21 cellular contexts compared by ENCODE assay signal in genomic region chr22:38108561-38109319, GRCh38. TPM values are rescaled to one million over a fixed set of nuclear protein-coding genes. Genes with fewer than 3 reads are reported as not detected.
DNase-seq lines count a peak whose midpoint lies in the region; ATAC-seq, FAIRE-seq and TF ChIP-seq lines count a peak whose summit lies in the region.
"Had no signal": no experiment of that assay in that cellular context is flagged by ENCODE, and none has a peak within 500 bp of the region (broad histone marks: within the 10 kb centered on the region; RNA-seq: fewer than 3 reads in every experiment).

No MANE protein-coding gene starts in this region.

- no peaks in the 10 kb centered on the region; the same call in 1 of the 2 replicates for H4K20me1 ChIP-seq in HepG2 (ENCODE audit: insufficient read depth, low read length)

- H3K9me3 ChIP-seq in HepG2 (ENCODE audit: low read length) (no peaks in the 10 kb centered on the region), thyroid gland (no peaks in the 10 kb centered on the region)
- H3K9me3 ChIP-seq: BE2C had no signal

- no peak for FAIRE-seq in HepG2 (lab: Jason Lieb, UNC)
- FAIRE-seq: endothelial cell of umbilical vein, HTR-8/SVneo had no signal

- peaks cover 72% of the 10 kb centered on the region for H3K4me1 ChIP-seq in HepG2 (ENCODE audit: insufficient read depth, low read length)
- H3K4me1 ChIP-seq in thyroid gland = no peaks in the 10 kb centered on the region
- H3K4me1 ChIP-seq: BE2C had no signal

- H3K27ac Mint-ChIP-seq in T-cell = no peak overlapping the region
- no peak overlapping the region for H3K27ac Mint-ChIP-seq in chondrocyte (ENCODE audit: unreplicated experiment)

- no peak for DNase-seq in activated CD4-positive, CD25-positive, alpha-beta regulatory T cell (lab: John Stamatoyannopoulos, UW)
- DNase-seq in T-cell = peak in 5 of 34 experiments; percentile 12 to 22 (median 14)
- DNase-seq in HepG2 (ENCODE audit: low spot score) = no peak
- peak; percentile 45 for DNase-seq in retina
- no peak for DNase-seq in chondrocyte (ENCODE audit: low spot score)
- no peak for DNase-seq in thyroid gland
- DNase-seq: activated naive CD4-positive, alpha-beta T cell; BE2C; hippocampal formation; kidney glomerular epithelial cell; midbrain; NCI-H524 treated with DMSO at 0.1 percent for 48 hours; SHP77 treated with DMSO at 0.1 percent for 48 hours; stimulated activated CD4-positive, alpha-beta T cell treated with anti-CD3 and anti-CD28 coated beads, Interleukin-2, amount 100 ng/mL, for 48 hours had no signal

- H3K36me3 Mint-ChIP-seq in T-cell (peaks cover 5% of the 10 kb centered on the region), chondrocyte (ENCODE audit: low read depth) (peaks cover 2% of the 10 kb centered on the region)

- H2AFZ ChIP-seq in HepG2 (ENCODE audit: low read length) = no peak overlapping the region

- TF ChIP-seq EP300 in HepG2 (IDR thresholded peaks at IDR 0.05; ENCODE audit: low read depth in 2 of 2, low read length in 2 of 2) (no peak), HepG2 (CRISPR knock-in tag; IDR thresholded peaks at IDR 0.05; ENCODE audit: borderline replicate concordance) (no peak)

- TF ChIP-seq CTCF in HepG2 (CRISPR knock-in tag; IDR thresholded peaks at IDR 0.05) (no peak), chondrocyte (IDR thresholded peaks at IDR 0.05) (no peak), thyroid gland (IDR thresholded peaks at IDR 0.05) (no peak)

- no peak overlapping the region; the same call in 1 of the 2 replicates for H3K9ac ChIP-seq in HepG2 (ENCODE audit: insufficient read depth, low read depth, low read length)

- H3K79me2 ChIP-seq in HepG2 (ENCODE audit: insufficient read depth, low read length) = peaks cover 3% of the 10 kb centered on the region

- H3K36me3 ChIP-seq in HepG2 (replicated peaks in 1 of 2; ENCODE audit: control insufficient read depth in 1 of 2, insufficient read depth in 2 of 2, low read length in 2 of 2) (peaks cover 0 to 15% of the 10 kb centered on the region in 2 experiments; a peak in 1 of 5 replicates), thyroid gland (no peaks in the 10 kb centered on the region)
- H3K36me3 ChIP-seq: BE2C had no signal

- peak; percentile 18 to 35 for ATAC-seq in activated CD4-positive, CD25-positive, alpha-beta regulatory T cell treated with anti-CD3 and anti-CD28 coated beads, Interleukin-2, amount 50 U/mL, for 24 hours
- ATAC-seq in T-cell (replicated peaks in 1 of 4) (peak; percentile 22 to 67 (median 29)), HepG2 (peak; percentile 22), GM18907 (IDR thresholded peaks at IDR 0.05; ENCODE audit: unreplicated experiment) (no peak)

- POLR2A ChIA-PET in T-cell (lab: Charles Lee) = no interaction called here
- POLR2A ChIA-PET in HepG2 (lab: Yijun Ruan, JAX) = interaction anchor here (0.5 to 6.1 kb wide), 2 partner anchors 71 to 87 kb away, joined by 6 to 60 read pairs; partner anchors contain the start of gene PLA2G6

- CTCF ChIA-PET in T-cell (lab: Charles Lee) = no interaction called here
- CTCF ChIA-PET in HepG2 (lab: Yijun Ruan, JAX; ENCODE audit: low intra/inter-chr PET ratio, low total read pairs) = no interaction called here

- whole genome bisulfite sequencing in HepG2 (ENCODE audit: low lambda C conversion rate) = 52% methylated on average over 13 of the region's 15 CpGs
- WGBS in thyroid gland, 2 donors = 93% methylated on average over 15 of the region's 15 CpGs

- peak overlapping the region; percentile 43 for H3K4me2 ChIP-seq in HepG2 (ENCODE audit: low read depth, low read length)

- intact Hi-C loops in HepG2 (cut with micrococcal nuclease; ENCODE audit: unreplicated experiment) (no loop called here), thyroid gland (cut with DNase I) (no loop called here)

- no peaks in the 10 kb centered on the region for H3K9me3 Mint-ChIP-seq in T-cell
- H3K9me3 Mint-ChIP-seq in chondrocyte (ENCODE audit: low read depth) = no peaks in the 10 kb centered on the region

- TF ChIP-seq RAD21 in HepG2 (CRISPR knock-in tag; IDR thresholded peaks at IDR 0.05) = no peak

- peak overlapping the region in 1 of 3 donors; percentile 19 for H3K4me3 Mint-ChIP-seq in T-cell
- H3K4me3 Mint-ChIP-seq in chondrocyte (ENCODE audit: unreplicated experiment) = no peak overlapping the region
- H3K4me3 Mint-ChIP-seq: T-helper 2 cell treated with Interferon-gamma antibody and Interleukin-4, amounts not matched to agents 5 μg/mL and 100 μg/mL, for 36 hours had no signal

- in situ Hi-C loops in HepG2 (cut with HindIII; ENCODE audit: extremely low pct_ligation_motif_present, low pct_unique_long_range_greater_than_20kb) = no loop called here

- H3K4me3 ChIP-seq in HepG2 (replicated peaks in 1 of 3; ENCODE audit: insufficient read depth in 1 of 3, low read depth in 2 of 3, low read length in 3 of 3) = peak overlapping the region in 1 of 3 experiments; percentile 47; a peak in 1 of 6 replicates
- no peak overlapping the region for H3K4me3 ChIP-seq in thyroid gland (replicated peaks in 1 of 3)

- H3K4me1 Mint-ChIP-seq in T-cell (peaks cover 10 to 12% (median 11%) of the 10 kb centered on the region in 3 donors), chondrocyte (ENCODE audit: low read depth) (no peaks in the 10 kb centered on the region)

- peak overlapping the region; percentile 72 for H3K27ac ChIP-seq in HepG2 (ENCODE audit: extremely low read length, insufficient read depth, low read length)
- H3K27ac ChIP-seq in thyroid gland = no peak overlapping the region

- H3K27me3 ChIP-seq in HepG2 (ENCODE audit: control insufficient read depth in 1 of 2, insufficient read depth in 2 of 2, low read length in 2 of 2) = no peaks in the 10 kb centered on the region
- H3K27me3 ChIP-seq in thyroid gland = no peaks in the 10 kb centered on the region
- H3K27me3 ChIP-seq: BE2C had no signal

- no TSS peak for BruUV-seq in HepG2 (replicated peaks; lab: Mats Ljungman, UMichigan)

- TF ChIP-seq POLR2A in HepG2 (IDR thresholded peaks at IDR 0.05; ENCODE audit: insufficient read depth in 1 of 2, low read depth in 2 of 2, low read length in 2 of 2) = no peak
- no peak for TF ChIP-seq POLR2A in thyroid gland (IDR thresholded peaks at IDR 0.05)

- H3K27me3 Mint-ChIP-seq in T-cell = no peaks in the 10 kb centered on the region
- no peaks in the 10 kb centered on the region for H3K27me3 Mint-ChIP-seq in chondrocyte (ENCODE audit: low read depth)

RNA-seq across cellular contexts. Expression of gene BAIAP2L2, which starts 1.7 kb away (rescaled TPM):
- total RNA-seq in T-cell (1 to 10 TPM; 1.3 to 4.4 (median 3.2) TPM), HepG2 (2016; rRNA removed; fragmentation: Illumina TruSeq; extraction: Trizol) (3.0 and 4.4 TPM in 2 replicates), chondrocyte (0.21 to 0.42 TPM in 2 of 3 replicates, not detected in the other), thyroid gland (1 to 10 TPM in 2 of 4 donors, under 1 TPM in 2; 0.50 to 1.7 (median 1.1) TPM)
- 2.2 and 2.3 TPM in 2 replicates for total RNA-seq in HepG2 (2016; cell fraction: cytosol; rRNA removed; fragmentation: Illumina TruSeq; extraction: Trizol; ENCODE audit: low read depth)
- 1.8 and 4.6 TPM in 2 replicates for total RNA-seq in HepG2 (2016; cell fraction: insoluble cytoplasmic fraction; rRNA removed; fragmentation: Illumina TruSeq; extraction: Trizol)
- total RNA-seq in HepG2 (2016; cell fraction: membrane; rRNA removed; fragmentation: Illumina TruSeq; extraction: Trizol) = 2.9 and 3.5 TPM in 2 replicates
- total RNA-seq in HepG2 (2016; cell fraction: nucleus; rRNA removed; fragmentation: Illumina TruSeq; extraction: Trizol) = 3.9 and 4.3 TPM in 2 replicates
- 7.5 and 8.4 TPM in 2 replicates for polyA plus RNA-seq in HepG2 (2011; rRNA removed)
- polyA plus RNA-seq in HepG2 (2011; cell fraction: cytosol; rRNA removed) = 3.0 and 4.7 TPM in 2 replicates
- 77.2 and 103 TPM in 2 replicates for polyA plus RNA-seq in HepG2 (2011; cell fraction: nucleus; rRNA removed)
- polyA plus RNA-seq in HepG2 (2012) = 5.6 and 7.7 TPM in 2 replicates
- polyA plus RNA-seq in HepG2 (2016; cell fraction: cytosol; fragmentation: Illumina TruSeq; extraction: Trizol; ENCODE audit: low read depth) = 3.1 and 3.4 TPM in 2 replicates
- 4.8 and 7.0 TPM in 2 replicates for polyA plus RNA-seq in HepG2 (2016; cell fraction: insoluble cytoplasmic fraction; fragmentation: Illumina TruSeq; extraction: Trizol; ENCODE audit: low read depth)
- 4.5 TPM in 2 replicates for polyA plus RNA-seq in HepG2 (2016; cell fraction: membrane; fragmentation: Illumina TruSeq; extraction: Trizol; ENCODE audit: low read depth)
- polyA plus RNA-seq in HepG2 (2016; cell fraction: nucleus; fragmentation: Illumina TruSeq; extraction: Trizol; ENCODE audit: insufficient read depth, low read depth) = 34.3 and 34.8 TPM in 2 replicates
- 0.23 and 3.8 TPM in 2 replicates for polyA minus RNA-seq in HepG2 (2011; rRNA and poly(A)+ RNA removed; ENCODE audit: low replicate concordance)
- 3.0 and 4.1 TPM in 2 replicates for polyA minus RNA-seq in HepG2 (2011; cell fraction: cytosol; rRNA and poly(A)+ RNA removed)
- polyA minus RNA-seq in HepG2 (2011; cell fraction: nucleus; rRNA and poly(A)+ RNA removed) = 4.5 and 5.1 TPM in 2 replicates
- total RNA-seq: skeletal muscle tissue had no signal

RNA-seq across cellular contexts. Expression of gene SLC16A8, which starts 24.8 kb away (rescaled TPM):
- under 1 TPM in 1 of 5 donors, not detected in 4; 0.19 TPM for total RNA-seq in T-cell
- total RNA-seq in HepG2 (2016; rRNA removed; fragmentation: Illumina TruSeq; extraction: Trizol) = not detected in 2 replicates
- not detected in 2 replicates for total RNA-seq in HepG2 (2016; cell fraction: cytosol; rRNA removed; fragmentation: Illumina TruSeq; extraction: Trizol; ENCODE audit: low read depth)
- not detected in 2 replicates for total RNA-seq in HepG2 (2016; cell fraction: insoluble cytoplasmic fraction; rRNA removed; fragmentation: Illumina TruSeq; extraction: Trizol)
- total RNA-seq in HepG2 (2016; cell fraction: membrane; rRNA removed; fragmentation: Illumina TruSeq; extraction: Trizol) = not detected in 2 replicates
- total RNA-seq in HepG2 (2016; cell fraction: nucleus; rRNA removed; fragmentation: Illumina TruSeq; extraction: Trizol) = not detected in 2 replicates
- not detected in 2 replicates for polyA plus RNA-seq in HepG2 (2011; rRNA removed)
- not detected in 2 replicates for polyA plus RNA-seq in HepG2 (2011; cell fraction: cytosol; rRNA removed)
- polyA plus RNA-seq in HepG2 (2011; cell fraction: nucleus; rRNA removed) = not detected in 2 replicates
- 0.44 and 0.49 TPM in 2 replicates for polyA plus RNA-seq in HepG2 (2012)
- polyA plus RNA-seq in HepG2 (2016; cell fraction: cytosol; fragmentation: Illumina TruSeq; extraction: Trizol; ENCODE audit: low read depth) = not detected in 2 replicates
- polyA plus RNA-seq in HepG2 (2016; cell fraction: insoluble cytoplasmic fraction; fragmentation: Illumina TruSeq; extraction: Trizol; ENCODE audit: low read depth) = not detected in 2 replicates
- polyA plus RNA-seq in HepG2 (2016; cell fraction: membrane; fragmentation: Illumina TruSeq; extraction: Trizol; ENCODE audit: low read depth) = not detected in 2 replicates
- polyA plus RNA-seq in HepG2 (2016; cell fraction: nucleus; fragmentation: Illumina TruSeq; extraction: Trizol; ENCODE audit: insufficient read depth, low read depth) = not detected in 2 replicates
- polyA minus RNA-seq in HepG2 (2011; rRNA and poly(A)+ RNA removed; ENCODE audit: low replicate concordance) = not detected in 2 replicates
- polyA minus RNA-seq in HepG2 (2011; cell fraction: cytosol; rRNA and poly(A)+ RNA removed) = not detected in 2 replicates
- not detected in 2 replicates for polyA minus RNA-seq in HepG2 (2011; cell fraction: nucleus; rRNA and poly(A)+ RNA removed)
- 0.50 TPM in 1 of 3 replicates, not detected in the others for total RNA-seq in chondrocyte
- total RNA-seq in thyroid gland = 1 to 10 TPM in 1 of 4 donors, under 1 TPM in 1, not detected in 2; 0.88 to 1.0 TPM
- total RNA-seq: endothelial cell of umbilical vein, osteocyte had no signal

RNA-seq across cellular contexts. Expression of gene PICK1, which starts 51.5 kb away (rescaled TPM):
- 10 to 100 TPM; 26.4 to 32.0 (median 27.7) TPM for total RNA-seq in T-cell
- 16.0 and 19.3 TPM in 2 replicates for total RNA-seq in HepG2 (2016; rRNA removed; fragmentation: Illumina TruSeq; extraction: Trizol)
- 5.2 and 7.0 TPM in 2 replicates for total RNA-seq in HepG2 (2016; cell fraction: cytosol; rRNA removed; fragmentation: Illumina TruSeq; extraction: Trizol; ENCODE audit: low read depth)
- total RNA-seq in HepG2 (2016; cell fraction: insoluble cytoplasmic fraction; rRNA removed; fragmentation: Illumina TruSeq; extraction: Trizol) = 12.5 and 21.2 TPM in 2 replicates
- 5.1 and 6.4 TPM in 2 replicates for total RNA-seq in HepG2 (2016; cell fraction: membrane; rRNA removed; fragmentation: Illumina TruSeq; extraction: Trizol)
- total RNA-seq in HepG2 (2016; cell fraction: nucleus; rRNA removed; fragmentation: Illumina TruSeq; extraction: Trizol) = 23.0 and 24.4 TPM in 2 replicates
- polyA plus RNA-seq in HepG2 (2011; rRNA removed) = 25.3 and 28.9 TPM in 2 replicates
- 16.7 and 22.6 TPM in 2 replicates for polyA plus RNA-seq in HepG2 (2011; cell fraction: cytosol; rRNA removed)
- polyA plus RNA-seq in HepG2 (2011; cell fraction: nucleus; rRNA removed) = 156 and 186 TPM in 2 replicates
- polyA plus RNA-seq in HepG2 (2012) = 11.1 and 11.5 TPM in 2 replicates
- 1.6 and 2.0 TPM in 2 replicates for polyA plus RNA-seq in HepG2 (2016; cell fraction: cytosol; fragmentation: Illumina TruSeq; extraction: Trizol; ENCODE audit: low read depth)
- 13.6 and 16.4 TPM in 2 replicates for polyA plus RNA-seq in HepG2 (2016; cell fraction: insoluble cytoplasmic fraction; fragmentation: Illumina TruSeq; extraction: Trizol; ENCODE audit: low read depth)
- polyA plus RNA-seq in HepG2 (2016; cell fraction: membrane; fragmentation: Illumina TruSeq; extraction: Trizol; ENCODE audit: low read depth) = 2.3 and 3.1 TPM in 2 replicates
- 45.3 and 47.7 TPM in 2 replicates for polyA plus RNA-seq in HepG2 (2016; cell fraction: nucleus; fragmentation: Illumina TruSeq; extraction: Trizol; ENCODE audit: insufficient read depth, low read depth)
- 19.1 and 21.9 TPM in 2 replicates for polyA minus RNA-seq in HepG2 (2011; rRNA and poly(A)+ RNA removed; ENCODE audit: low replicate concordance)
- 5.4 and 6.4 TPM in 2 replicates for polyA minus RNA-seq in HepG2 (2011; cell fraction: cytosol; rRNA and poly(A)+ RNA removed)
- 26.1 and 32.8 TPM in 2 replicates for polyA minus RNA-seq in HepG2 (2011; cell fraction: nucleus; rRNA and poly(A)+ RNA removed)
- 13.5 to 22.6 TPM (median 19.1 TPM) in 3 replicates for total RNA-seq in chondrocyte
- 10 to 100 TPM; 52.2 to 81.4 (median 57.5) TPM for total RNA-seq in thyroid gland
